Comparison of ENCODE assay signal across 2 cellular contexts in the genomic region with DNA sequence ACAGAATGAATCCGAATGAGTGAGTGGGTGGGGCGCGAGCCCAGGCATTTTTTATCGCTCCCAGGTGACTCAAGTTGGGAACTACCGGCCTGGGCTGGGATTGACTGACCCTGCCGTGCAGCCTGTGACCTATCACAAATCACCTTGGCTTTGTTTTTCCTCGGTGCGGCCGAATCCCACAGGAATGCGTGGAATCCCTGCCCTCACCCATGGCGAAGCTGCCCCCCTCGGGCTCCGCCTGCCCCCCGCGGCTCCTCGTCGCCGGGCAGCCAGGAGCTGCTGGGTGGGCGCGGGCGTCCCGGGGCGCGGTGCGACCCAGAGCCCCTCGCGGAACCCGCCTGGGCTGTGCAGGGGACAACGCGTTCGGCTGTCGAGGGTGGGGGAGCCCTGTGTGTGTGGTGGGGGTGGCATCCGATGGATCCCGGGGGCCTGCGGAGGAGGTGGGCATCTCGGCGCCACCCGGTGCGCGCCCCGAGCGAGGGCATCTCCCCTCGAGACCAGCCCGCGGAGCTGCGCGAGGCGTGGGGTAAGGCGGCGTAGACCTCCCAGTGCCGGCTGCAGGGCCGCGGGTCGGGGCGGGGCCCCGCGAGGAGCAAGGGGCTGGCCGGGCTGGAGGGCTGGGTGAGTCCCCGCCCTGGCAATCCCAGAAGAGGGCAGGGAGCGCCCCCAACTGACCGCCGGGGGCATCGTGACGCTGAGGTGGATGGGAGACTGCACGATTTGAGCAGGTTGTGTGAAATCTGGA.
TF ChIP-seq lines count a peak whose summit lies in the region.

No MANE protein-coding gene starts in this region.

TF ChIP-seq in Ishikawa, 13 proteins besides CTCF, POLR2A, EP300 and RAD21 (continued from another document):
- TF ChIP-seq, protein P1, sequence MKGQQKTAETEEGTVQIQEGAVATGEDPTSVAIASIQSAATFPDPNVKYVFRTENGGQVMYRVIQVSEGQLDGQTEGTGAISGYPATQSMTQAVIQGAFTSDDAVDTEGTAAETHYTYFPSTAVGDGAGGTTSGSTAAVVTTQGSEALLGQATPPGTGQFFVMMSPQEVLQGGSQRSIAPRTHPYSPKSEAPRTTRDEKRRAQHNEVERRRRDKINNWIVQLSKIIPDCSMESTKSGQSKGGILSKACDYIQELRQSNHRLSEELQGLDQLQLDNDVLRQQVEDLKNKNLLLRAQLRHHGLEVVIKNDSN (IDR thresholded peaks at IDR 0.05): peak; percentile 31; the same call in 1 of the 2 replicates
- TF ChIP-seq YY1 (IDR thresholded peaks at IDR 0.05; ENCODE audit: low read depth) (no peak), ZBTB7A (IDR thresholded peaks at IDR 0.05; ENCODE audit: low read depth) (peak; percentile 86), FOXM1 (IDR thresholded peaks at IDR 0.05; ENCODE audit: borderline replicate concordance, low read depth) (0 out of 2 replicates have a peak, but pooled peaks have one; percentile 6), TEAD4 (IDR thresholded peaks at IDR 0.05) (peak; percentile 98)
- TF ChIP-seq, protein P2, sequence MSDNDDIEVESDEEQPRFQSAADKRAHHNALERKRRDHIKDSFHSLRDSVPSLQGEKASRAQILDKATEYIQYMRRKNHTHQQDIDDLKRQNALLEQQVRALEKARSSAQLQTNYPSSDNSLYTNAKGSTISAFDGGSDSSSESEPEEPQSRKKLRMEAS (IDR thresholded peaks at IDR 0.05): 0 out of 2 replicates have a peak, but pooled peaks have one; percentile 50
- TF ChIP-seq, protein P3, sequence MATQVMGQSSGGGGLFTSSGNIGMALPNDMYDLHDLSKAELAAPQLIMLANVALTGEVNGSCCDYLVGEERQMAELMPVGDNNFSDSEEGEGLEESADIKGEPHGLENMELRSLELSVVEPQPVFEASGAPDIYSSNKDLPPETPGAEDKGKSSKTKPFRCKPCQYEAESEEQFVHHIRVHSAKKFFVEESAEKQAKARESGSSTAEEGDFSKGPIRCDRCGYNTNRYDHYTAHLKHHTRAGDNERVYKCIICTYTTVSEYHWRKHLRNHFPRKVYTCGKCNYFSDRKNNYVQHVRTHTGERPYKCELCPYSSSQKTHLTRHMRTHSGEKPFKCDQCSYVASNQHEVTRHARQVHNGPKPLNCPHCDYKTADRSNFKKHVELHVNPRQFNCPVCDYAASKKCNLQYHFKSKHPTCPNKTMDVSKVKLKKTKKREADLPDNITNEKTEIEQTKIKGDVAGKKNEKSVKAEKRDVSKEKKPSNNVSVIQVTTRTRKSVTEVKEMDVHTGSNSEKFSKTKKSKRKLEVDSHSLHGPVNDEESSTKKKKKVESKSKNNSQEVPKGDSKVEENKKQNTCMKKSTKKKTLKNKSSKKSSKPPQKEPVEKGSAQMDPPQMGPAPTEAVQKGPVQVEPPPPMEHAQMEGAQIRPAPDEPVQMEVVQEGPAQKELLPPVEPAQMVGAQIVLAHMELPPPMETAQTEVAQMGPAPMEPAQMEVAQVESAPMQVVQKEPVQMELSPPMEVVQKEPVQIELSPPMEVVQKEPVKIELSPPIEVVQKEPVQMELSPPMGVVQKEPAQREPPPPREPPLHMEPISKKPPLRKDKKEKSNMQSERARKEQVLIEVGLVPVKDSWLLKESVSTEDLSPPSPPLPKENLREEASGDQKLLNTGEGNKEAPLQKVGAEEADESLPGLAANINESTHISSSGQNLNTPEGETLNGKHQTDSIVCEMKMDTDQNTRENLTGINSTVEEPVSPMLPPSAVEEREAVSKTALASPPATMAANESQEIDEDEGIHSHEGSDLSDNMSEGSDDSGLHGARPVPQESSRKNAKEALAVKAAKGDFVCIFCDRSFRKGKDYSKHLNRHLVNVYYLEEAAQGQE (IDR thresholded peaks at IDR 0.05; ENCODE audit: low read depth): no peak

TF ChIP-seq in SK-N-SH, 30 proteins besides CTCF, POLR2A, EP300 and RAD21 (continued from another document):
- TF ChIP-seq CHD2 (IDR thresholded peaks at IDR 0.05; ENCODE audit: low read length, partially characterized antibody): peak; percentile 62
- peak; percentile 17; the same call in 1 of the 2 replicates for TF ChIP-seq YY1 (IDR thresholded peaks at IDR 0.05; ENCODE audit: low read depth)
- TF ChIP-seq SMC3 (IDR thresholded peaks at IDR 0.05; ENCODE audit: low read depth, low read length): peak; percentile 79
- TF ChIP-seq MXI1 (IDR thresholded peaks at IDR 0.05; ENCODE audit: low read depth, low read length): peak; percentile 33; the same call in 1 of the 2 replicates
- TF ChIP-seq TCF12 (IDR thresholded peaks at IDR 0.05): 0 out of 2 replicates have a peak, but pooled peaks have one; percentile 7
- TF ChIP-seq TEAD4 (IDR thresholded peaks at IDR 0.05; ENCODE audit: borderline replicate concordance, insufficient read depth): peak; percentile 79
